ENCODE assay signal across 11 cellular contexts in genomic region chr14:105187935-105188524, GRCh38. TPM values are rescaled to one million over a fixed set of nuclear protein-coding genes. Genes with fewer than 3 reads are reported as not detected.
DNase-seq lines count a peak whose midpoint lies in the region; ATAC-seq, FAIRE-seq and TF ChIP-seq lines count a peak whose summit lies in the region.
"Had no signal": no experiment of that assay in that cellular context is flagged by ENCODE, and none has a peak within 500 bp of the region (broad histone marks: within the 10 kb centered on the region; RNA-seq: fewer than 3 reads in every experiment).

No MANE protein-coding gene starts in this region.

- H3K36me3 Mint-ChIP-seq in osteocyte (ENCODE audit: unreplicated experiment) = no peaks in the 10 kb centered on the region

- H3K9me2 ChIP-seq in PC-9 (ENCODE audit: insufficient read depth) = no peaks in the 10 kb centered on the region

- TF ChIP-seq CTCF in right atrium auricular region (IDR thresholded peaks at IDR 0.05) (no peak), PC-9 (conservative IDR thresholded peaks at IDR 0.05) (peak; percentile 65), keratinocyte (optimal IDR thresholded peaks at IDR 0.05 in 1 of 3, IDR thresholded peaks at IDR 0.05 in 1 of 3, conservative IDR thresholded peaks at IDR 0.05 in 1 of 3; ENCODE audit: extremely low read depth in 1 of 3, insufficient read depth in 2 of 3, low read length in 3 of 3) (peak in 2 of 3 experiments; percentile 33 to 63), osteocyte (IDR thresholded peaks at IDR 0.05) (no peak)

- H3K9me3 Mint-ChIP-seq in osteocyte (ENCODE audit: unreplicated experiment) = no peaks in the 10 kb centered on the region

- H3K79me2 ChIP-seq in PC-9 (ENCODE audit: low read depth) = no peaks in the 10 kb centered on the region
- H3K79me2 ChIP-seq in keratinocyte (ENCODE audit: control insufficient read depth, insufficient read depth, low read length) = no peaks in the 10 kb centered on the region

- ATAC-seq in left ventricle myocardium superior = peak; percentile 27
- no peak for ATAC-seq in GM18520 (IDR thresholded peaks at IDR 0.05; ENCODE audit: unreplicated experiment)
- ATAC-seq: stimulated activated naive B cell treated with anti-CD40 and anti-IgM and Interleukin-4, amounts not matched to agents 10 μg/mL and 1 μg/mL and 100 μg/mL, for 72 hours had no signal

- no peaks in the 10 kb centered on the region for H3K36me3 ChIP-seq in right atrium auricular region
- H3K36me3 ChIP-seq in PC-9 (ENCODE audit: low read depth) = no peaks in the 10 kb centered on the region
- no peaks in the 10 kb centered on the region for H3K36me3 ChIP-seq in keratinocyte (ENCODE audit: control insufficient read depth in 2 of 2, extremely low read depth in 1 of 2, insufficient read depth in 2 of 2, low read length in 2 of 2)
- H3K36me3 ChIP-seq: BE2C had no signal

- CTCF ChIA-PET in PC-9 (lab: Charles Lee) = no interaction called here
- CTCF ChIA-PET in HEK293T (lab: Yijun Ruan, JAX) = interaction anchor here (0.6 kb wide), 1 partner anchor 90 kb away, joined by 4 read pairs; no protein-coding TSS in a partner anchor

- DNase-seq in left ventricle myocardium superior (no peak), right atrium auricular region (ENCODE audit: low spot score) (no peak), PC-9 (no peak), keratinocyte (ENCODE audit: low read depth, low spot score) (no peak), osteocyte (ENCODE audit: extremely low spot score, unreplicated experiment) (no peak), HEK293T (ENCODE audit: extremely low spot score) (no peak)
- no peak for DNase-seq in stimulated activated CD4-positive, alpha-beta T cell treated with anti-CD3 and anti-CD28 coated beads, Interleukin-12 subunit alpha, Interleukin-12 subunit beta, amount 100 ng/mL, for 4 hours
- DNase-seq: BE2C; foreskin fibroblast; stimulated activated naive B cell treated with anti-CD40 and anti-IgM and Interleukin-4, amounts not matched to agents 10 μg/mL and 1 μg/mL and 100 μg/mL, for 72 hours had no signal

- peaks cover 7% of the 10 kb centered on the region; the same call in 1 of the 2 replicates for H3F3A ChIP-seq in PC-9 (ENCODE audit: insufficient read depth, low read depth)

- peaks cover 0 to 5% of the 10 kb centered on the region in 2 donors for H3K4me1 ChIP-seq in right atrium auricular region
- 0 out of 2 replicates have a peak, but pooled peaks cover 7% of the 10 kb centered on the region for H3K4me1 ChIP-seq in PC-9 (replicated peaks; ENCODE audit: insufficient read depth)
- peaks cover under 1% of the 10 kb centered on the region for H3K4me1 ChIP-seq in keratinocyte (ENCODE audit: control insufficient read depth, extremely low read depth, insufficient read depth, low read length)
- H3K4me1 ChIP-seq: BE2C had no signal

- H3K4me2 ChIP-seq in PC-9 (no peak overlapping the region), keratinocyte (ENCODE audit: control insufficient read depth, extremely low read depth, insufficient read depth, low read depth, low read length) (no peak overlapping the region)

- dilution Hi-C loops in keratinocyte (cut with MboI; ENCODE audit: extremely low pct_ligation_motif_present, low sequenced_read_pairs) = no loop called here

- no peak overlapping the region for H3K4me3 ChIP-seq in right atrium auricular region
- H3K4me3 ChIP-seq in PC-9 = no peak overlapping the region
- no peak overlapping the region for H3K4me3 ChIP-seq in keratinocyte (ENCODE audit: control insufficient read depth in 2 of 3, extremely low read depth in 1 of 3, insufficient read depth in 2 of 3, low read depth in 1 of 3, low read length in 3 of 3)

- H3K27me3 Mint-ChIP-seq in osteocyte (ENCODE audit: unreplicated experiment) = peaks cover 4% of the 10 kb centered on the region

- H2AFZ ChIP-seq in PC-9 (no peak overlapping the region), keratinocyte (ENCODE audit: control insufficient read depth, low read length) (no peak overlapping the region)

- no peaks in the 10 kb centered on the region for H4K20me1 ChIP-seq in PC-9 (ENCODE audit: insufficient read depth)
- H4K20me1 ChIP-seq in keratinocyte (ENCODE audit: control insufficient read depth, extremely low read depth, insufficient read depth, low read length) = no peaks in the 10 kb centered on the region

- H3K9ac ChIP-seq in keratinocyte (ENCODE audit: control insufficient read depth, extremely low read depth, insufficient read depth, low read length) = no peak overlapping the region

- FAIRE-seq in keratinocyte (lab: Jason Lieb, UNC) = no peak

- BruUV-seq in PC-9 (replicated peaks; lab: Mats Ljungman, UMichigan) = no TSS peak

- H3K27ac Mint-ChIP-seq in osteocyte (ENCODE audit: unreplicated experiment) = no peak overlapping the region
- H3K27ac Mint-ChIP-seq: stimulated activated naive B cell treated with anti-CD40 and anti-IgM and Interleukin-4, amounts not matched to agents 10 μg/mL and 1 μg/mL and 100 μg/mL, for 72 hours had no signal

- H3K4me3 Mint-ChIP-seq in osteocyte (ENCODE audit: unreplicated experiment) = no peak overlapping the region
- H3K4me3 Mint-ChIP-seq: stimulated activated naive B cell treated with anti-CD40 and anti-IgM and Interleukin-4, amounts not matched to agents 10 μg/mL and 1 μg/mL and 100 μg/mL, for 72 hours had no signal

- H3K27me3 ChIP-seq in right atrium auricular region (no peaks in the 10 kb centered on the region), PC-9 (ENCODE audit: insufficient read depth, low read depth) (peaks cover 13% of the 10 kb centered on the region), keratinocyte (ENCODE audit: control insufficient read depth, extremely low read depth, insufficient read depth, low read length) (no peaks in the 10 kb centered on the region)
- H3K27me3 ChIP-seq: BE2C had no signal

- POLR2A ChIA-PET in PC-9 (lab: Charles Lee; ENCODE audit: unreplicated experiment) = no interaction called here
- POLR2A ChIA-PET in HEK293T (lab: Yijun Ruan, JAX) = interaction anchor here (0.5 kb wide), 1 partner anchor 108 kb away, joined by 3 read pairs; no protein-coding TSS in a partner anchor

- intact Hi-C loops in left ventricle myocardium superior (cut with micrococcal nuclease) (no loop called here), PC-9 (cut with micrococcal nuclease; ENCODE audit: unreplicated experiment) (loop anchor here (1.0 kb wide), 1 partner anchor 98 kb away; no protein-coding TSS in a partner anchor)

- H3K27ac ChIP-seq in right atrium auricular region (no peak overlapping the region), PC-9 (no peak overlapping the region), keratinocyte (ENCODE audit: control insufficient read depth, insufficient read depth, low read length) (no peak overlapping the region)

- H3K9me1 ChIP-seq in keratinocyte (ENCODE audit: control insufficient read depth, extremely low read depth, insufficient read depth, low read length) = no peaks in the 10 kb centered on the region

- no peaks in the 10 kb centered on the region for H3K4me1 Mint-ChIP-seq in osteocyte (ENCODE audit: unreplicated experiment)

- H3K9me3 ChIP-seq in right atrium auricular region = peaks cover 0 to 5% of the 10 kb centered on the region in 2 donors
- H3K9me3 ChIP-seq in PC-9 (ENCODE audit: insufficient read depth, low read depth) = no peaks in the 10 kb centered on the region
- peaks cover 3% of the 10 kb centered on the region for H3K9me3 ChIP-seq in keratinocyte (ENCODE audit: control insufficient read depth, low read depth, low read length)
- H3K9me3 ChIP-seq: BE2C had no signal

TF ChIP-seq in HEK293T, 16 proteins besides CTCF, POLR2A, EP300 and RAD21:
- no peak for TF ChIP-seq CTBP1 (IDR thresholded peaks at IDR 0.05; ENCODE audit: borderline replicate concordance)
- TF ChIP-seq ELF4 (IDR thresholded peaks at IDR 0.05) = no peak

RNA-seq across cellular contexts. Expression of gene NUDT14, which starts 6.9 kb away (rescaled TPM):
- total RNA-seq in left ventricle myocardium superior = 34.7 TPM
- total RNA-seq in right atrium auricular region = 10 to 100 TPM; 17.1 to 18.9 TPM
- 37.0 and 47.9 TPM in 2 replicates for total RNA-seq in PC-9 (2021)
- polyA plus RNA-seq in keratinocyte = 15.6 to 28.8 TPM (median 16.1 TPM) in 3 replicates
- 4.9 TPM for polyA plus RNA-seq in keratinocyte (2011; ENCODE audit: low read depth)
- 9.0 and 27.0 TPM in 2 replicates for polyA plus RNA-seq in keratinocyte (2011; cell fraction: cytosol; rRNA removed)
- polyA plus RNA-seq in keratinocyte (2011; cell fraction: nucleus; rRNA removed) = 9.5 and 12.3 TPM in 2 replicates
- polyA plus RNA-seq in keratinocyte (2012; ENCODE audit: low replicate concordance) = 19.5 and 34.9 TPM in 2 replicates
- 7.7 to 14.3 TPM (median 11.1 TPM) in 3 replicates for polyA minus RNA-seq in keratinocyte
- 37.0 TPM for polyA minus RNA-seq in keratinocyte (2011; cell fraction: cytosol; rRNA and poly(A)+ RNA removed)
- polyA minus RNA-seq in keratinocyte (2011; cell fraction: nucleus; rRNA and poly(A)+ RNA removed) = 2.3 and 5.8 TPM in 2 replicates
- total RNA-seq in osteocyte = 38.4 and 39.1 TPM in 2 replicates

RNA-seq across cellular contexts. Expression of gene JAG2, which starts 19.5 kb away (rescaled TPM):
- total RNA-seq in left ventricle myocardium superior = 33.6 TPM
- total RNA-seq in right atrium auricular region = 10 to 100 TPM; 14.5 to 17.3 TPM
- total RNA-seq in PC-9 (2021) = 17.8 and 20.5 TPM in 2 replicates
- 28.3 to 38.2 TPM (median 36.5 TPM) in 3 replicates for polyA plus RNA-seq in keratinocyte
- 7.2 TPM for polyA plus RNA-seq in keratinocyte (2011; ENCODE audit: low read depth)
- 9.4 and 18.2 TPM in 2 replicates for polyA plus RNA-seq in keratinocyte (2011; cell fraction: cytosol; rRNA removed)
- 140 and 145 TPM in 2 replicates for polyA plus RNA-seq in keratinocyte (2011; cell fraction: nucleus; rRNA removed)
- polyA plus RNA-seq in keratinocyte (2012; ENCODE audit: low replicate concordance) = 17.3 and 74.5 TPM in 2 replicates
- 48.0 to 72.7 TPM (median 66.2 TPM) in 3 replicates for polyA minus RNA-seq in keratinocyte
- 39.1 TPM for polyA minus RNA-seq in keratinocyte (2011; cell fraction: cytosol; rRNA and poly(A)+ RNA removed)
- 141 and 154 TPM in 2 replicates for polyA minus RNA-seq in keratinocyte (2011; cell fraction: nucleus; rRNA and poly(A)+ RNA removed)
- total RNA-seq in osteocyte = 5.7 and 7.5 TPM in 2 replicates

Comparison
In these comparisons a context has a peak if more than half of its experiments do, and no peak if none do; other contexts are left out.
1. CTCF ChIP-seq: peak in PC-9 (single experiment) and keratinocyte (2 of 3); none in right atrium auricular region (0 of 2) and osteocyte (single experiment).